In the genomic region with DNA sequence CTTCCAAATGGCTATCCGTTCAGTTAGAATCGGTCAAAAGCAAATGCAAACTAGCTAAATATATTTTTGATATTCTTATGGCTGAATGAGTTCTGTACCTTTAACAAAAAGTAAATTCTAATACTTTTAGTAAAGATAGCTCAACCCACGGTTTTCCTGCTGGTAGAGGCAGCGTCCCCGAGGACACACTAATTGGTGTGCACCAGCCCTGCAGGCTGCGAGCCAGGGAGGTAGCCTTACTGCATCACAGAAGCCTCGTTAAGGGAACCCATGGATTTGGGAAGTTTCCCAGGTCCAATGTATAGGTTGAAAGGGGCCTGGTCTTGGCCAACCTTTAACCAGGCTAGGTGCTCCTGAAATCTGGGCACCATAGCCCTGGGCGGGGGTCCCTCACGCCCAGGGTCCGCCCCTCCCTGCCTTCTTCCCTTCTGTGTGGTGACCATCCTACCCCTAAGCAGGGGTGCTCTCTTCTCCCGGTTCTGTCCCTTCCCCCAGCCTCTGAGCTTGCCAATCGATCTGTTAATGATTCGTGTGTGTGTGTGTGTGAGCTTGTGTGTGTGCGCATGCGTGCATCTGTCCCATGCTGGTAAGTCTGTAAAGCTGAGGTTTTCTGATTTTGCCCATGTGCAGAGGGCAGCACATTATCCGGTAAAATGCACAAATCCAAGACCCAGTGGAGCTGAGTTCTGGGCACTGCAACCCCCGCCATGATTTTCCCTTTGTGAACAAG, we compare ENCODE assay signal across 31 cellular contexts.
"Had no signal": no experiment of that assay in that cellular context is flagged by ENCODE, and none has a peak within 500 bp of the region (broad histone marks: within the 10 kb centered on the region; RNA-seq: fewer than 3 reads in every experiment).

No MANE protein-coding gene starts in this region.

- H3K27ac Mint-ChIP-seq: activated CD4-positive, alpha-beta T cell treated with anti-CD3 and anti-CD28 coated beads, Interleukin-2, amount 10 ng/mL, durations not matched to agents 24 days and 14 days; activated CD8-positive, alpha-beta T cell treated with anti-CD3 and anti-CD28 coated beads for 36 hours; activated naive CD4-positive, alpha-beta T cell treated with anti-CD3 and anti-CD28 coated beads, Interleukin-2, amount 50 U/mL, for 24 hours; activated T-cell treated with anti-CD3 and anti-CD28 coated beads, Interleukin-2, amount 50 U/mL, for 72 hours; activated T-helper 17 cell treated with anti-CD3 and anti-CD28 coated beads, Interleukin-2, amount 50 U/mL, for 72 hours; T-helper 1 cell treated with Interleukin-12 subunit alpha and Interleukin-12 subunit beta and Interleukin-4 antibody, amounts not matched to agents 30 μg/mL and 1 μg/mL, for 36 hours; T-helper 2 cell treated with Interferon-gamma antibody and Interleukin-4, amounts not matched to agents 5 μg/mL and 100 μg/mL, for 36 hours had no signal

- H3K9me3 Mint-ChIP-seq: activated CD4-positive, alpha-beta T cell treated with anti-CD3 and anti-CD28 coated beads, Interleukin-2, amount 10 ng/mL, durations not matched to agents 24 days and 14 days; activated CD8-positive, alpha-beta T cell treated with anti-CD3 and anti-CD28 coated beads for 36 hours; activated naive CD4-positive, alpha-beta T cell treated with anti-CD3 and anti-CD28 coated beads, Interleukin-2, amount 50 U/mL, for 24 hours; activated T-cell treated with anti-CD3 and anti-CD28 coated beads, Interleukin-2, amount 50 U/mL, for 72 hours; activated T-helper 17 cell treated with anti-CD3 and anti-CD28 coated beads, Interleukin-2, amount 50 U/mL, for 72 hours; central memory CD8-positive, alpha-beta T cell; T-helper 1 cell treated with Interleukin-12 subunit alpha and Interleukin-12 subunit beta and Interleukin-4 antibody, amounts not matched to agents 30 μg/mL and 1 μg/mL, for 36 hours had no signal

- ATAC-seq: activated CD8-positive, alpha-beta T cell treated with anti-CD3 and anti-CD28 coated beads for 36 hours; activated T-cell treated with anti-CD3 and anti-CD28 coated beads, Interleukin-2, amount 50 U/mL, for 72 hours; activated T-helper 17 cell treated with anti-CD3 and anti-CD28 coated beads, Interleukin-2, amount 50 U/mL, for 72 hours; PC-3 had no signal

- H3K4me3 ChIP-seq: adrenal gland, cardiac muscle cell, Peyer's patch, SJSA1 had no signal

- H3K36me3 ChIP-seq: adrenal gland, cardiac muscle cell, Peyer's patch, SJSA1 had no signal

- H3K27ac ChIP-seq: adrenal gland, cardiac muscle cell, KMS-11, Peyer's patch, SJSA1 had no signal

- H3K27me3 ChIP-seq: adrenal gland, cardiac muscle cell, Peyer's patch, SJSA1 had no signal

- H3K9me3 ChIP-seq: adrenal gland, SK-N-SH had no signal

- H3K4me1 Mint-ChIP-seq: activated CD4-positive, alpha-beta T cell treated with anti-CD3 and anti-CD28 coated beads, Interleukin-2, amount 10 ng/mL, durations not matched to agents 24 days and 14 days; activated naive CD4-positive, alpha-beta T cell treated with anti-CD3 and anti-CD28 coated beads, Interleukin-2, amount 50 U/mL, for 24 hours; activated T-helper 17 cell treated with anti-CD3 and anti-CD28 coated beads, Interleukin-2, amount 50 U/mL, for 72 hours; central memory CD8-positive, alpha-beta T cell had no signal

- DNase-seq: activated CD4-positive, alpha-beta T cell treated with anti-CD3 and anti-CD28 coated beads, Interleukin-2, amount 10 ng/mL, durations not matched to agents 24 days and 14 days; activated CD4-positive, alpha-beta T cell treated with anti-CD3 and anti-CD28 coated beads, Interleukin-2, amount 50 U/mL, for 4 hours; activated CD8-positive, alpha-beta T cell treated with anti-CD3 and anti-CD28 coated beads for 36 hours; activated effector memory CD4-positive, alpha-beta T cell treated with anti-CD3 and anti-CD28 coated beads, Interleukin-2, amount 50 U/mL, for 16 hours; activated naive CD4-positive, alpha-beta T cell; activated T-cell treated with anti-CD3 and anti-CD28 coated beads, Interleukin-2, amount 50 U/mL, for 1 hour; activated T-cell treated with anti-CD3 and anti-CD28 coated beads, Interleukin-2, amount 50 U/mL, for 72 hours; adrenal gland; NCI-H1092 treated with DMSO at 0.1 percent for 48 hours; NCI-H1417; NCI-H146; NCI-H187; NCI-H2029 treated with DMSO at 0.1 percent for 48 hours; NCI-H2107; NCI-H2171; NCI-H510A; NCI-H526; NCI-H774; PC-3; Peyer's patch; RPMI8226; SHP77 treated with DMSO at 0.1 percent for 48 hours; SK-N-SH had no signal

- H3K36me3 Mint-ChIP-seq: activated naive CD4-positive, alpha-beta T cell treated with anti-CD3 and anti-CD28 coated beads, Interleukin-2, amount 50 U/mL, for 24 hours had no signal

- H3K4me3 Mint-ChIP-seq: activated CD4-positive, alpha-beta T cell treated with anti-CD3 and anti-CD28 coated beads, Interleukin-2, amount 10 ng/mL, durations not matched to agents 24 days and 14 days; activated CD8-positive, alpha-beta T cell treated with anti-CD3 and anti-CD28 coated beads for 36 hours; activated naive CD4-positive, alpha-beta T cell treated with anti-CD3 and anti-CD28 coated beads, Interleukin-2, amount 50 U/mL, for 24 hours; activated T-cell treated with anti-CD3 and anti-CD28 coated beads, Interleukin-2, amount 50 U/mL, for 72 hours; activated T-helper 17 cell treated with anti-CD3 and anti-CD28 coated beads, Interleukin-2, amount 50 U/mL, for 72 hours; central memory CD8-positive, alpha-beta T cell; T-helper 1 cell treated with Interleukin-12 subunit alpha and Interleukin-12 subunit beta and Interleukin-4 antibody, amounts not matched to agents 30 μg/mL and 1 μg/mL, for 36 hours; T-helper 2 cell treated with Interferon-gamma antibody and Interleukin-4, amounts not matched to agents 5 μg/mL and 100 μg/mL, for 36 hours had no signal

- H3K27me3 Mint-ChIP-seq: activated CD4-positive, alpha-beta T cell treated with anti-CD3 and anti-CD28 coated beads, Interleukin-2, amount 10 ng/mL, durations not matched to agents 24 days and 14 days; activated CD8-positive, alpha-beta T cell treated with anti-CD3 and anti-CD28 coated beads for 36 hours; activated naive CD4-positive, alpha-beta T cell treated with anti-CD3 and anti-CD28 coated beads, Interleukin-2, amount 50 U/mL, for 24 hours; activated T-helper 17 cell treated with anti-CD3 and anti-CD28 coated beads, Interleukin-2, amount 50 U/mL, for 72 hours; central memory CD8-positive, alpha-beta T cell had no signal

- H3K4me1 ChIP-seq: adrenal gland, Peyer's patch, SJSA1 had no signal
